18 cellular contexts compared by ENCODE assay signal in genomic region chr6:104159045-104159618, GRCh38.
DNase-seq lines count a peak whose midpoint lies in the region; ATAC-seq and TF ChIP-seq lines count a peak whose summit lies in the region.
"Had no signal": no experiment of that assay in that cellular context is flagged by ENCODE, and none has a peak within 500 bp of the region (broad histone marks: within the 10 kb centered on the region; RNA-seq: fewer than 3 reads in every experiment).

No MANE protein-coding gene starts in this region.

- DNase-seq in NCI-H82 (lab: John Stamatoyannopoulos, UW) (peak; percentile 0), NCI-H82 treated with DMSO at 0.1 percent for 48 hours (lab: John Stamatoyannopoulos, UW; ENCODE audit: unreplicated experiment) (no peak), MM.1S (peak; percentile 17), SJCRH30 (no peak), middle frontal gyrus (ENCODE audit: extremely low spot score, low spot score) (no peak), globus pallidus (ENCODE audit: low spot score) (no peak), T-cell (no peak)
- DNase-seq: Caco-2; CD8-positive, alpha-beta memory T cell; DND-41; GDM1; IMR-90; Kasumi-1; KBM-7 had no signal

- H3K9ac ChIP-seq in MM.1S (ENCODE audit: low read length), result no peak overlapping the region
- H3K9ac ChIP-seq: BLaER1 had no signal

- CTCF ChIA-PET in T-cell (lab: Charles Lee), result no interaction called here

- ATAC-seq in GM21786 (IDR thresholded peaks at IDR 0.05; ENCODE audit: unreplicated experiment), result peak; percentile 65
- ATAC-seq in T-cell (replicated peaks in 1 of 4), result no peak

- peak overlapping the region; percentile 41; the same call in 1 of the 2 replicates for H3K4me2 ChIP-seq in MM.1S (ENCODE audit: low read depth, low read length)
- H3K4me2 ChIP-seq: BLaER1 had no signal

- no peaks in the 10 kb centered on the region for H4K20me1 ChIP-seq in MM.1S (ENCODE audit: insufficient read depth, low read length)
- H4K20me1 ChIP-seq: BLaER1 had no signal

- peaks cover 2 to 9% (median 6%) of the 10 kb centered on the region in 3 donors for H3K9me3 Mint-ChIP-seq in T-cell

- H3K4me1 ChIP-seq in MM.1S (ENCODE audit: low read length), result peaks cover 16% of the 10 kb centered on the region; the same call in 1 of the 2 replicates
- no peaks in the 10 kb centered on the region for H3K4me1 ChIP-seq in SJCRH30
- H3K4me1 ChIP-seq: BLaER1, Caco-2, HAP-1 had no signal

- no peaks in the 10 kb centered on the region for H3F3A ChIP-seq in MM.1S (ENCODE audit: insufficient read depth, low read length)

- no peak overlapping the region for H3K4me3 Mint-ChIP-seq in T-cell
- H3K4me3 Mint-ChIP-seq: CD8-positive, alpha-beta memory T cell had no signal

- no peak for TF ChIP-seq CTCF in MM.1S (IDR thresholded peaks at IDR 0.05; ENCODE audit: low read length)

- H3K27me3 ChIP-seq in MM.1S (replicated peaks; ENCODE audit: insufficient read depth, low read length), result no peaks in the 10 kb centered on the region
- no peaks in the 10 kb centered on the region for H3K27me3 ChIP-seq in SJCRH30
- H3K27me3 ChIP-seq: BLaER1 had no signal

- H3K9me3 ChIP-seq in MM.1S (replicated peaks; ENCODE audit: insufficient read depth, low read length) (no peaks in the 10 kb centered on the region), SJCRH30 (replicated peaks) (no peaks in the 10 kb centered on the region)
- H3K9me3 ChIP-seq: BLaER1, Caco-2, HAP-1 had no signal

- H3K9me2 ChIP-seq in MM.1S (replicated peaks; ENCODE audit: insufficient read depth, low read length), result no peaks in the 10 kb centered on the region

- H3K27ac ChIP-seq in MM.1S (ENCODE audit: low read length) (peak overlapping the region; percentile 21; the same call in 1 of the 2 replicates), SJCRH30 (no peak overlapping the region)
- H3K27ac ChIP-seq: 22Rv1, BLaER1 had no signal

- peak overlapping the region; percentile 34; the same call in 1 of the 2 replicates for H2AFZ ChIP-seq in MM.1S (ENCODE audit: low read length)

- H3K4me3 ChIP-seq in MM.1S (ENCODE audit: low read length) (no peak overlapping the region; the same call in 1 of the 2 replicates), SJCRH30 (no peak overlapping the region)
- H3K4me3 ChIP-seq: BLaER1, HAP-1 had no signal

- H3K36me3 ChIP-seq in MM.1S (replicated peaks; ENCODE audit: insufficient read depth, low read length) (no peaks in the 10 kb centered on the region), SJCRH30 (no peaks in the 10 kb centered on the region; the same call in 1 of the 2 replicates)
- H3K36me3 ChIP-seq: BLaER1, HAP-1 had no signal

- H3K4me1 Mint-ChIP-seq in T-cell, result no peaks in the 10 kb centered on the region
- H3K4me1 Mint-ChIP-seq: CD8-positive, alpha-beta memory T cell had no signal

- no peaks in the 10 kb centered on the region for H3K27me3 Mint-ChIP-seq in T-cell
- H3K27me3 Mint-ChIP-seq: CD8-positive, alpha-beta memory T cell had no signal

- H3K36me3 Mint-ChIP-seq in T-cell, result no peaks in the 10 kb centered on the region
- H3K36me3 Mint-ChIP-seq: CD8-positive, alpha-beta memory T cell had no signal

- no peaks in the 10 kb centered on the region for H3K79me2 ChIP-seq in MM.1S (ENCODE audit: low read length)

- POLR2A ChIA-PET in T-cell (lab: Charles Lee), result no interaction called here

- H3K27ac Mint-ChIP-seq in T-cell, result no peak overlapping the region
- H3K27ac Mint-ChIP-seq: CD8-positive, alpha-beta memory T cell had no signal

Comparison
In these comparisons a context has a peak if more than half of its experiments do, and no peak if none do; other contexts are left out.
1. DNase-seq: peak in NCI-H82 (single experiment) and MM.1S (single experiment); none in NCI-H82 treated with DMSO at 0.1 percent for 48 hours (single experiment), SJCRH30 (0 of 2), middle frontal gyrus (single experiment), globus pallidus (single experiment) and T-cell (0 of 34).